In genomic region chr4:3010577-3010976, GRCh38 we compare ENCODE assay signal across 20 cellular contexts. TPM values are rescaled to one million over a fixed set of nuclear protein-coding genes. Genes with fewer than 3 reads are reported as not detected.
A peak's percentile ranks its signal among the peaks of the same experiment; 100 is the strongest.
DNase-seq lines count a peak whose midpoint lies in the region; ATAC-seq and TF ChIP-seq lines count a peak whose summit lies in the region.
"Had no signal": no experiment of that assay in that cellular context is flagged by ENCODE, and none has a peak within 500 bp of the region (broad histone marks: within the 10 kb centered on the region; RNA-seq: fewer than 3 reads in every experiment).

No MANE protein-coding gene starts in this region.

- H4K91ac ChIP-seq in mesenchymal stem cell (ENCODE audit: low read length) = no peak overlapping the region

- H3K27ac ChIP-seq in epithelial cell of prostate (peak overlapping the region; percentile 90), mesenchymal stem cell (ENCODE audit: low read length, poor library complexity, severe bottlenecking) (no peak overlapping the region), uterus (peak overlapping the region; percentile 33 to 43)
- H3K27ac ChIP-seq: BLaER1, parathyroid adenoma, Peyer's patch had no signal

- no peak overlapping the region for H3K14ac ChIP-seq in mesenchymal stem cell (ENCODE audit: low read length in 2 of 2)

- H3K27me3 ChIP-seq in mesenchymal stem cell (ENCODE audit: control insufficient read depth in 1 of 2, insufficient read depth in 1 of 2, low read length in 2 of 2) (no peaks in the 10 kb centered on the region), uterus (no peaks in the 10 kb centered on the region)
- H3K27me3 ChIP-seq: BLaER1, Peyer's patch had no signal

- H4K8ac ChIP-seq in mesenchymal stem cell (ENCODE audit: low read length) = no peak overlapping the region

- no peak overlapping the region for H2BK15ac ChIP-seq in mesenchymal stem cell (ENCODE audit: low read depth, poor library complexity, severe bottlenecking)

- H3K4me3 Mint-ChIP-seq in activated T-cell treated with anti-CD3 and anti-CD28 coated beads, Interleukin-2, amount 50 U/mL, for 24 hours = no peak overlapping the region
- H3K4me3 Mint-ChIP-seq: activated naive CD4-positive, alpha-beta T cell treated with anti-CD3 and anti-CD28 coated beads for 36 hours; naive thymus-derived CD4-positive, alpha-beta T cell had no signal

- TF ChIP-seq POLR2A in uterus (IDR thresholded peaks at IDR 0.05) = no peak

- no peak overlapping the region for H3K18ac ChIP-seq in mesenchymal stem cell (ENCODE audit: low read depth in 1 of 2, low read length in 2 of 2)

- no peak overlapping the region for H2AK5ac ChIP-seq in mesenchymal stem cell (ENCODE audit: low read length, severe bottlenecking)

- H3K79me1 ChIP-seq in mesenchymal stem cell (replicated peaks; ENCODE audit: low read length, poor library complexity, severe bottlenecking) = no peaks in the 10 kb centered on the region

- peak overlapping the region in 1 of 2 experiments; percentile 39 for H3K4me3 ChIP-seq in mesenchymal stem cell (ENCODE audit: insufficient read depth in 1 of 2, low read depth in 1 of 2, low read length in 2 of 2)
- H3K4me3 ChIP-seq in uterus = no peak overlapping the region
- H3K4me3 ChIP-seq: BLaER1, Peyer's patch had no signal

- TF ChIP-seq CTCF in uterus (IDR thresholded peaks at IDR 0.05) = no peak

- H3K27me3 Mint-ChIP-seq in activated T-cell treated with anti-CD3 and anti-CD28 coated beads, Interleukin-2, amount 50 U/mL, for 24 hours = peaks cover 18% of the 10 kb centered on the region

- H3K36me3 ChIP-seq in mesenchymal stem cell (ENCODE audit: control insufficient read depth in 1 of 2, insufficient read depth in 2 of 2, low read depth in 1 of 2, low read length in 2 of 2) (no peaks in the 10 kb centered on the region), uterus (no peaks in the 10 kb centered on the region)
- H3K36me3 ChIP-seq: BLaER1, Peyer's patch had no signal

- DNase-seq in activated T-cell treated with anti-CD3 and anti-CD28 coated beads, Interleukin-2, amount 50 U/mL, for 24 hours = no peak
- no peak for DNase-seq in activated T-cell treated with anti-CD3 and anti-CD28 coated beads, Interleukin-2, amount 50 U/mL, for 48 hours
- peak; percentile 8 for DNase-seq in epithelial cell of prostate (ENCODE audit: low read depth, low spot score)
- no peak for DNase-seq in mesenchymal stem cell
- no peak for DNase-seq in uterus
- DNase-seq in AG08395 (ENCODE audit: low spot score) = no peak
- DNase-seq in posterior vena cava (ENCODE audit: low spot score) = no peak
- DNase-seq: 8988T; activated CD4-positive, alpha-beta T cell treated with anti-CD3 and anti-CD28 coated beads for 48 hours; activated CD8-positive, alpha-beta memory T cell treated with anti-CD3 and anti-CD28 coated beads, Interleukin-2, amount 50 U/mL, for 48 hours; Calu3; GDM1; naive thymus-derived CD4-positive, alpha-beta T cell; NCI-H774; Peyer's patch; stimulated activated CD8-positive, alpha-beta memory T cell treated with anti-CD3 and anti-CD28 coated beads, Interleukin-4, amount 100 ng/mL, for 48 hours had no signal

- no peaks in the 10 kb centered on the region for H3K9me3 Mint-ChIP-seq in activated T-cell treated with anti-CD3 and anti-CD28 coated beads, Interleukin-2, amount 50 U/mL, for 24 hours
- H3K9me3 Mint-ChIP-seq: activated naive CD4-positive, alpha-beta T cell treated with anti-CD3 and anti-CD28 coated beads for 36 hours; naive thymus-derived CD4-positive, alpha-beta T cell had no signal

- no peaks in the 10 kb centered on the region for H3K36me3 Mint-ChIP-seq in activated T-cell treated with anti-CD3 and anti-CD28 coated beads, Interleukin-2, amount 50 U/mL, for 24 hours (ENCODE audit: low read depth)

- H2AFZ ChIP-seq in mesenchymal stem cell (ENCODE audit: low read depth, low read length) = no peak overlapping the region
- H2AFZ ChIP-seq: parathyroid adenoma had no signal

- H3K4me1 Mint-ChIP-seq in activated T-cell treated with anti-CD3 and anti-CD28 coated beads, Interleukin-2, amount 50 U/mL, for 24 hours (ENCODE audit: low read depth) = peaks cover 25% of the 10 kb centered on the region

- peak overlapping the region; percentile 16 for H3K27ac Mint-ChIP-seq in activated T-cell treated with anti-CD3 and anti-CD28 coated beads, Interleukin-2, amount 50 U/mL, for 24 hours
- H3K27ac Mint-ChIP-seq: activated naive CD4-positive, alpha-beta T cell treated with anti-CD3 and anti-CD28 coated beads for 36 hours; naive thymus-derived CD4-positive, alpha-beta T cell had no signal

- peaks cover 2% of the 10 kb centered on the region for H3K4me1 ChIP-seq in mesenchymal stem cell (ENCODE audit: control insufficient read depth, insufficient read depth, low read depth, low read length)
- no peaks in the 10 kb centered on the region for H3K4me1 ChIP-seq in uterus
- H3K4me1 ChIP-seq: BLaER1, parathyroid adenoma, Peyer's patch had no signal

- no peak overlapping the region for H2BK12ac ChIP-seq in mesenchymal stem cell (ENCODE audit: low read length in 2 of 2)

- ATAC-seq in GM19397 (IDR thresholded peaks at IDR 0.05; ENCODE audit: unreplicated experiment) = no peak
- ATAC-seq: naive thymus-derived CD4-positive, alpha-beta T cell had no signal

- H3K4ac ChIP-seq in mesenchymal stem cell (ENCODE audit: low read depth in 1 of 2, low read length in 2 of 2) = no peak overlapping the region

- no peak overlapping the region for H3K4me2 ChIP-seq in mesenchymal stem cell (ENCODE audit: low read length, poor library complexity, severe bottlenecking)
- H3K4me2 ChIP-seq: BLaER1 had no signal

- intact Hi-C loops in uterus (cut with DNase I; ENCODE audit: low total_unique reads) (no loop called here), posterior vena cava (cut with DNase I) (no loop called here)

- H3K23ac ChIP-seq in mesenchymal stem cell (ENCODE audit: low read length in 2 of 2) = no peak overlapping the region

- WGBS in mesenchymal stem cell = 93% methylated on average over 2 of the region's 2 CpGs

- peak overlapping the region; percentile 39 for H3K9ac ChIP-seq in mesenchymal stem cell (ENCODE audit: low read length)
- H3K9ac ChIP-seq: BLaER1, parathyroid adenoma had no signal

- no peak overlapping the region for H2BK5ac ChIP-seq in mesenchymal stem cell (ENCODE audit: low read depth, low read length, poor library complexity, severe bottlenecking)

- H3K9me3 ChIP-seq in mesenchymal stem cell (ENCODE audit: control insufficient read depth, low read length) = no peaks in the 10 kb centered on the region
- no peaks in the 10 kb centered on the region for H3K9me3 ChIP-seq in uterus
- H3K9me3 ChIP-seq: BLaER1, Peyer's patch had no signal

- no peak overlapping the region for H2BK120ac ChIP-seq in mesenchymal stem cell (ENCODE audit: low read depth, low read length)

RNA-seq across cellular contexts. Expression of gene GRK4, which starts 47.2 kb away (rescaled TPM):
- 3.6 TPM for polyA plus RNA-seq in mesenchymal stem cell (2013, experiment 1 of 2)
- polyA plus RNA-seq in mesenchymal stem cell (2013, experiment 2 of 2) = 3.7 TPM
- total RNA-seq in uterus (1 to 10 TPM in 3 of 4 donors, not detected in 1; 1.0 to 9.4 (median 6.0) TPM), posterior vena cava (1 to 10 TPM; 5.6 to 8.0 TPM)

RNA-seq across cellular contexts. Expression of gene NOP14, which starts 47.4 kb away (rescaled TPM):
- 32.6 TPM for polyA plus RNA-seq in mesenchymal stem cell (2013, experiment 1 of 2)
- 33.3 TPM for polyA plus RNA-seq in mesenchymal stem cell (2013, experiment 2 of 2)
- total RNA-seq in uterus (10 to 100 TPM in 3 of 4 donors, 1 to 10 TPM in 1; 2.0 to 22.5 (median 13.0) TPM), posterior vena cava (10 to 100 TPM; 16.1 to 20.5 TPM)
